ENCODE assay signal across 1 cellular context in genomic region chrX:40105791-40106676, GRCh38.
TF ChIP-seq lines count a peak whose summit lies in the region.

No MANE protein-coding gene starts in this region.

TF ChIP-seq in K562, 482 proteins besides CTCF, POLR2A, EP300 and RAD21 (continued from another document and continues in another):
- TF ChIP-seq UBTF (IDR thresholded peaks at IDR 0.05; ENCODE audit: borderline replicate concordance in 1 of 2, low read depth in 2 of 2, low read length in 2 of 2) = peak in 1 of 2 experiments; percentile 76; a peak in 1 of 4 replicates
- no peak for TF ChIP-seq RFX5 (IDR thresholded peaks at IDR 0.05; ENCODE audit: low read depth, low read length)
- no peak for TF ChIP-seq ZNF778 (CRISPR knock-in tag; IDR thresholded peaks at IDR 0.05)
- no peak for TF ChIP-seq ZNF354B (CRISPR knock-in tag; IDR thresholded peaks at IDR 0.05)
- TF ChIP-seq GTF2E2 (tag; IDR thresholded peaks at IDR 0.05) = 0 out of 2 replicates have a peak, but pooled peaks have one; percentile 31
- no peak for TF ChIP-seq PHB2 (IDR thresholded peaks at IDR 0.05; ENCODE audit: low read depth)
- TF ChIP-seq RBFOX2 (IDR thresholded peaks at IDR 0.05; ENCODE audit: low read depth, low read length) = peak; percentile 49
- no peak for TF ChIP-seq FOXK1 (CRISPR knock-in tag; IDR thresholded peaks at IDR 0.05; ENCODE audit: borderline replicate concordance)
- 0 out of 2 replicates have a peak, but pooled peaks have one; percentile 20 for TF ChIP-seq ZNF395 (CRISPR knock-in tag; IDR thresholded peaks at IDR 0.05)
- 0 out of 2 replicates have a peak, but pooled peaks have one; percentile 10 for TF ChIP-seq CREM (IDR thresholded peaks at IDR 0.05; ENCODE audit: low read depth)
- TF ChIP-seq L3MBTL2 (IDR thresholded peaks at IDR 0.05) = 0 out of 2 replicates have a peak, but pooled peaks have one; percentile 4
- TF ChIP-seq RBBP5 (IDR thresholded peaks at IDR 0.05; ENCODE audit: borderline replicate concordance, insufficient read depth, low read length, poor library complexity, severe bottlenecking) = peak; percentile 22
- peak in 1 of 2 experiments; percentile 11 for TF ChIP-seq AFF1 (IDR thresholded peaks at IDR 0.05; ENCODE audit: low read depth in 1 of 2, partially characterized antibody in 2 of 2)
- no peak for TF ChIP-seq NCOA1 (IDR thresholded peaks at IDR 0.05; ENCODE audit: low read depth)
- peak; percentile 75 for TF ChIP-seq CCNT2 (IDR thresholded peaks at IDR 0.05; ENCODE audit: borderline replicate concordance, extremely low read depth, insufficient read length, low read depth, low read length)
- no peak for TF ChIP-seq USF1 (CRISPR knock-in tag; IDR thresholded peaks at IDR 0.05)
- peak; percentile 74 for TF ChIP-seq SPI1 (IDR thresholded peaks at IDR 0.05; ENCODE audit: borderline replicate concordance, low read depth, low read length)
- TF ChIP-seq MGA (IDR thresholded peaks at IDR 0.05) = peak; percentile 9
- no peak for TF ChIP-seq SP1 (CRISPR knock-in tag; IDR thresholded peaks at IDR 0.05)
- no peak for TF ChIP-seq ZBTB1 (CRISPR knock-in tag; IDR thresholded peaks at IDR 0.05; ENCODE audit: borderline replicate concordance, low read depth)
- TF ChIP-seq SMAD4 (CRISPR knock-in tag; conservative IDR thresholded peaks at IDR 0.05) = peak; percentile 65
- 0 out of 2 replicates have a peak, but pooled peaks have one; percentile 5 for TF ChIP-seq SMARCA4 (IDR thresholded peaks at IDR 0.05)
- TF ChIP-seq VEZF1 (CRISPR knock-in tag; IDR thresholded peaks at IDR 0.05) = peak; percentile 90
- TF ChIP-seq CBFB (CRISPR knock-in tag; IDR thresholded peaks at IDR 0.05) = no peak
- TF ChIP-seq ESRRA (IDR thresholded peaks at IDR 0.05; ENCODE audit: borderline replicate concordance, low read depth) = no peak
- TF ChIP-seq ERF (CRISPR knock-in tag; IDR thresholded peaks at IDR 0.05) = 0 out of 2 replicates have a peak, but pooled peaks have one; percentile 9
- TF ChIP-seq NFIX (CRISPR knock-in tag; IDR thresholded peaks at IDR 0.05; ENCODE audit: low read depth) = no peak
- no peak for TF ChIP-seq RBM15 (IDR thresholded peaks at IDR 0.05; ENCODE audit: insufficient read depth, low read length)
- peak; percentile 61 for TF ChIP-seq BHLHE40 (IDR thresholded peaks at IDR 0.05; ENCODE audit: low read length)
- TF ChIP-seq MLLT1 (IDR thresholded peaks at IDR 0.05) = peak in 1 of 2 experiments; percentile 58; a peak in 1 of 4 replicates
- TF ChIP-seq TBP (optimal IDR thresholded peaks at IDR 0.05; ENCODE audit: low read depth, low read length) = peak; percentile 50
- TF ChIP-seq CREB3 (tag; conservative IDR thresholded peaks at IDR 0.05; ENCODE audit: low read depth) = no peak
